Comparison of ENCODE assay signal across 20 cellular contexts in genomic region chr4:5110901-5111300, GRCh38. TPM values are rescaled to one million over a fixed set of nuclear protein-coding genes. Genes with fewer than 3 reads are reported as not detected.
"Had no signal": no experiment of that assay in that cellular context is flagged by ENCODE, and none has a peak within 500 bp of the region (broad histone marks: within the 10 kb centered on the region; RNA-seq: fewer than 3 reads in every experiment).

No MANE protein-coding gene starts in this region.

- H3K4me1 Mint-ChIP-seq: naive thymus-derived CD8-positive, alpha-beta T cell had no signal

- H3K27me3 Mint-ChIP-seq: dendritic cell treated with granulocyte-macrophage colony-stimulating factor and Interleukin-4, amounts not matched to agents 40 ng/mL and 50 ng/mL, for 4 days had no signal

- FAIRE-seq: colon, small intestine had no signal

- H3K27ac ChIP-seq: esophagus squamous epithelium, gastroesophageal sphincter, neutrophil, sigmoid colon, suprapubic skin, thyroid gland, uterus had no signal

- H3K4me1 ChIP-seq: esophagus squamous epithelium, gastroesophageal sphincter, sigmoid colon, thyroid gland, uterus had no signal

- H3K36me3 ChIP-seq: esophagus squamous epithelium, gastroesophageal sphincter, neutrophil, sigmoid colon, suprapubic skin, thyroid gland, uterus had no signal

- H3K4me3 ChIP-seq: esophagus squamous epithelium, gastroesophageal sphincter, sigmoid colon, suprapubic skin, thyroid gland, uterus had no signal

- DNase-seq: effector memory CD8-positive, alpha-beta T cell; esophagus squamous epithelium; glutamatergic neuron; islet precursor cell; mammary epithelial cell; naive thymus-derived CD8-positive, alpha-beta T cell; posterior cingulate gyrus; sigmoid colon; small intestine; stimulated activated CD4-positive, alpha-beta T cell treated with anti-CD3 and anti-CD28 coated beads, Interleukin-12 subunit alpha, Interleukin-12 subunit beta, amount 100 ng/mL, for 4 hours; stimulated activated naive CD4-positive, alpha-beta T cell treated with Interleukin-2 at 50 U/mL for 16 hours; thyroid gland; uterus had no signal

- H3K4me3 Mint-ChIP-seq: dendritic cell treated with granulocyte-macrophage colony-stimulating factor and Interleukin-4, amounts not matched to agents 40 ng/mL and 50 ng/mL, for 4 days; effector memory CD8-positive, alpha-beta T cell; naive thymus-derived CD8-positive, alpha-beta T cell; type B pancreatic cell had no signal

- H3K27me3 ChIP-seq: esophagus squamous epithelium, gastroesophageal sphincter, neutrophil, sigmoid colon, suprapubic skin, thyroid gland, uterus had no signal

- H3K27ac Mint-ChIP-seq: dendritic cell treated with granulocyte-macrophage colony-stimulating factor and Interleukin-4, amounts not matched to agents 40 ng/mL and 50 ng/mL, for 4 days; effector memory CD8-positive, alpha-beta T cell; naive thymus-derived CD8-positive, alpha-beta T cell; type B pancreatic cell had no signal

- ATAC-seq: effector memory CD8-positive, alpha-beta T cell; gastroesophageal sphincter; left lobe of liver; naive thymus-derived CD8-positive, alpha-beta T cell had no signal

- H3K9me3 ChIP-seq: esophagus squamous epithelium, gastroesophageal sphincter, neutrophil, sigmoid colon, suprapubic skin, thyroid gland, uterus had no signal

- H3K9me3 Mint-ChIP-seq: dendritic cell treated with granulocyte-macrophage colony-stimulating factor and Interleukin-4, amounts not matched to agents 40 ng/mL and 50 ng/mL, for 4 days had no signal

- H3K36me3 Mint-ChIP-seq: naive thymus-derived CD8-positive, alpha-beta T cell; type B pancreatic cell had no signal

RNA-seq across cellular contexts. Expression of gene STK32B, which starts 59.6 kb away (rescaled TPM):
- total RNA-seq: naive thymus-derived CD8-positive, alpha-beta T cell had no signal
- polyA plus RNA-seq: naive thymus-derived CD8-positive, alpha-beta T cell had no signal
